Comparison of ENCODE assay signal across 2 cellular contexts in genomic region chr15:90519688-90520087, GRCh38.
TF ChIP-seq lines count a peak whose summit lies in the region.

No MANE protein-coding gene starts in this region.

TF ChIP-seq in HCT116, 20 proteins besides CTCF, POLR2A, EP300 and RAD21:
- TF ChIP-seq SP1 (IDR thresholded peaks at IDR 0.05; ENCODE audit: low read depth): no peak
- TF ChIP-seq CEBPB (IDR thresholded peaks at IDR 0.05; ENCODE audit: low read depth): no peak
- no peak for TF ChIP-seq MAX (IDR thresholded peaks at IDR 0.05)

TF ChIP-seq in SK-N-SH, 30 proteins besides CTCF, POLR2A, EP300 and RAD21:
- TF ChIP-seq GATA2 (CRISPR knock-in tag; IDR thresholded peaks at IDR 0.05): no peak
- TF ChIP-seq MAX (IDR thresholded peaks at IDR 0.05; ENCODE audit: low read depth): no peak
- TF ChIP-seq POLR2AphosphoS5 (IDR thresholded peaks at IDR 0.05; ENCODE audit: low read depth, low read length): no peak
- no peak for TF ChIP-seq USF1 (IDR thresholded peaks at IDR 0.05; ENCODE audit: borderline replicate concordance, low read depth)
- TF ChIP-seq TCF12 (IDR thresholded peaks at IDR 0.05): peak; percentile 28
- TF ChIP-seq PBX3 (IDR thresholded peaks at IDR 0.05): peak; percentile 56
- TF ChIP-seq TEAD4 (IDR thresholded peaks at IDR 0.05; ENCODE audit: borderline replicate concordance, insufficient read depth): no peak
- TF ChIP-seq USF2 (IDR thresholded peaks at IDR 0.05; ENCODE audit: borderline replicate concordance, low read depth, low read length): no peak
- TF ChIP-seq FOXM1 (IDR thresholded peaks at IDR 0.05; ENCODE audit: low read depth): no peak
- peak; percentile 59 for TF ChIP-seq FOSL2 (IDR thresholded peaks at IDR 0.05; ENCODE audit: borderline replicate concordance, low read depth)
- TF ChIP-seq FOXJ3 (CRISPR knock-in tag; IDR thresholded peaks at IDR 0.05): no peak
- TF ChIP-seq ELF1 (IDR thresholded peaks at IDR 0.05): no peak
- TF ChIP-seq RFX5 (IDR thresholded peaks at IDR 0.05; ENCODE audit: low read length): no peak
- TF ChIP-seq IRF3 (IDR thresholded peaks at IDR 0.05; ENCODE audit: low read depth, low read length): no peak
- no peak for TF ChIP-seq NRF1 (IDR thresholded peaks at IDR 0.05; ENCODE audit: low read depth, low read length)
- no peak for TF ChIP-seq NFIC (IDR thresholded peaks at IDR 0.05; ENCODE audit: borderline replicate concordance)
- no peak for TF ChIP-seq REST (IDR thresholded peaks at IDR 0.05; ENCODE audit: low read depth, low read length)
- TF ChIP-seq RXRA (IDR thresholded peaks at IDR 0.05; ENCODE audit: borderline replicate concordance, low read depth): no peak
- TF ChIP-seq YY1 (IDR thresholded peaks at IDR 0.05; ENCODE audit: low read depth): no peak
- TF ChIP-seq TAF1 (IDR thresholded peaks at IDR 0.05; ENCODE audit: borderline replicate concordance, low read depth, low read length): no peak
- peak; percentile 28; the same call in 1 of the 2 replicates for TF ChIP-seq JUND (IDR thresholded peaks at IDR 0.05)
- TF ChIP-seq RCOR1 (IDR thresholded peaks at IDR 0.05; ENCODE audit: low read length): no peak
- TF ChIP-seq MXI1 (IDR thresholded peaks at IDR 0.05; ENCODE audit: low read depth, low read length): no peak
- TF ChIP-seq SMC3 (IDR thresholded peaks at IDR 0.05; ENCODE audit: low read depth, low read length): no peak
- TF ChIP-seq CHD2 (IDR thresholded peaks at IDR 0.05; ENCODE audit: low read length, partially characterized antibody): no peak
- TF ChIP-seq SIN3A (IDR thresholded peaks at IDR 0.05; ENCODE audit: borderline replicate concordance, low read depth, low read length): no peak
- no peak for TF ChIP-seq ZBTB33 (IDR thresholded peaks at IDR 0.05; ENCODE audit: borderline replicate concordance, low read depth)
- no peak for TF ChIP-seq GABPA (IDR thresholded peaks at IDR 0.05; ENCODE audit: low read depth)
